Comparison of ENCODE assay signal across 16 cellular contexts in the genomic region with DNA sequence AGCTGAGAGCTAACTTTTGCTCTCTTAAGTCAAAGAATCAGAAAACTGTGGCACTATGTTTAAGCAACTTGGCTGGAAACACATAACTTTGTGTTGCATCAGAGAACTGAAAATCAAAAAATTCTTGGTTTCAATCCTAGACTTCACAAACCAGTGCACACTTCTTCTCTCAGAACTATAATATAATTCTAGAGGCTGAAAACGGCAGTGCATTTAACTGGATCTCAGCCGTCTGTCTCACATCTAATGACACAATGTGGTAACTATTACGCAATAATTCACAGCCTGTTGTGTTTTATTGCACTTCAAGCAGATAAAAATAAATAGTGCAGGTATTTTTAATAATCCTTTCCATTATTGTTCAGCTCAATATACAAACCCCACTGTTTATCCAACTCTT.
DNase-seq lines count a peak whose midpoint lies in the region; ATAC-seq, FAIRE-seq and TF ChIP-seq lines count a peak whose summit lies in the region.
"Had no signal": no experiment of that assay in that cellular context is flagged by ENCODE, and none has a peak within 500 bp of the region (broad histone marks: within the 10 kb centered on the region; RNA-seq: fewer than 3 reads in every experiment).

No MANE protein-coding gene starts in this region.

- H3K23ac ChIP-seq in mesendoderm (ENCODE audit: low read length): no peak overlapping the region

- H4K5ac ChIP-seq in mesendoderm (ENCODE audit: low read length): no peak overlapping the region

- TF ChIP-seq CTCF in astrocyte (IDR thresholded peaks at IDR 0.05; ENCODE audit: insufficient read depth, low read depth, low read length) (no peak), left lung (IDR thresholded peaks at IDR 0.05) (no peak)

- H3K27ac ChIP-seq in astrocyte (ENCODE audit: low read depth, low read length) (no peak overlapping the region), left lung (no peak overlapping the region), small intestine (ENCODE audit: low read depth in 1 of 2, low read length in 1 of 2) (no peak overlapping the region), mesendoderm (ENCODE audit: low read depth, low read length) (no peak overlapping the region)
- H3K27ac ChIP-seq: foreskin keratinocyte had no signal

- H3K4me1 ChIP-seq in astrocyte (ENCODE audit: insufficient read depth, low read length): no peaks in the 10 kb centered on the region
- H3K4me1 ChIP-seq in left lung: no peaks in the 10 kb centered on the region
- H3K4me1 ChIP-seq in small intestine (ENCODE audit: control insufficient read depth in 2 of 2, insufficient read depth in 1 of 2, low read depth in 1 of 2, low read length in 1 of 2): no peaks in the 10 kb centered on the region
- no peaks in the 10 kb centered on the region for H3K4me1 ChIP-seq in mesendoderm (ENCODE audit: control insufficient read depth, low read depth, low read length)
- H3K4me1 ChIP-seq: ascending aorta, foreskin keratinocyte had no signal

- no peaks in the 10 kb centered on the region for H3K36me3 Mint-ChIP-seq in astrocyte (ENCODE audit: low read depth, unreplicated experiment)
- H3K36me3 Mint-ChIP-seq: activated CD4-positive, alpha-beta memory T cell treated with anti-CD3 and anti-CD28 coated beads for 36 hours had no signal

- H3K79me1 ChIP-seq in mesendoderm (ENCODE audit: low read length): no peaks in the 10 kb centered on the region

- H2BK5ac ChIP-seq in mesendoderm (ENCODE audit: low read length): no peak overlapping the region

- FAIRE-seq in astrocyte (lab: Jason Lieb, UNC) (peak; percentile 99), small intestine (lab: Jason Lieb, UNC) (no peak)

- no peak overlapping the region for H2BK120ac ChIP-seq in mesendoderm (ENCODE audit: low read depth, low read length)

- TF ChIP-seq EP300 in Ishikawa (IDR thresholded peaks at IDR 0.05; ENCODE audit: borderline replicate concordance): no peak

- H3K9me3 ChIP-seq in astrocyte (ENCODE audit: insufficient read depth, low read depth, low read length) (no peaks in the 10 kb centered on the region), left lung (no peaks in the 10 kb centered on the region), small intestine (ENCODE audit: control insufficient read depth, low read depth) (no peaks in the 10 kb centered on the region)
- H3K9me3 ChIP-seq: ascending aorta had no signal

- no peaks in the 10 kb centered on the region for H3K27me3 Mint-ChIP-seq in astrocyte (ENCODE audit: low read depth, unreplicated experiment)
- H3K27me3 Mint-ChIP-seq: activated CD4-positive, alpha-beta memory T cell treated with anti-CD3 and anti-CD28 coated beads for 36 hours; activated T-helper 17 cell treated with anti-CD3 and anti-CD28 coated beads, Interleukin-2, amount 50 U/mL, for 72 hours had no signal

- no peaks in the 10 kb centered on the region for H3K27me3 ChIP-seq in astrocyte (ENCODE audit: insufficient read depth, low read length)
- no peaks in the 10 kb centered on the region for H3K27me3 ChIP-seq in left lung
- H3K27me3 ChIP-seq in small intestine (ENCODE audit: control insufficient read depth in 2 of 2, insufficient read depth in 2 of 2, low read length in 2 of 2): no peaks in the 10 kb centered on the region
- H3K27me3 ChIP-seq in mesendoderm (ENCODE audit: insufficient read depth, low read length, poor library complexity): no peaks in the 10 kb centered on the region
- H3K27me3 ChIP-seq: ascending aorta, foreskin keratinocyte had no signal

- DNase-seq in GM03348 (ENCODE audit: low spot score) (peak; percentile 15), astrocyte (ENCODE audit: low read depth) (no peak), left lung (no peak), small intestine (no peak), mesendoderm (no peak), NCI-H82 (lab: John Stamatoyannopoulos, UW) (no peak)
- DNase-seq: activated CD4-positive, alpha-beta memory T cell treated with anti-CD3 and anti-CD28 coated beads for 36 hours; dermis blood vessel endothelial cell; foreskin keratinocyte; NCI-H1436 treated with DMSO at 0.1 percent for 48 hours; NCI-H510A treated with DMSO at 0.1 percent for 48 hours; stimulated activated CD4-positive, alpha-beta T cell treated with anti-CD3 and anti-CD28 coated beads, Interleukin-12 subunit alpha, Interleukin-12 subunit beta, amount 100 ng/mL, for 4 hours had no signal

- H3K4me3 Mint-ChIP-seq in astrocyte (ENCODE audit: unreplicated experiment): no peak overlapping the region
- H3K4me3 Mint-ChIP-seq: activated CD4-positive, alpha-beta memory T cell treated with anti-CD3 and anti-CD28 coated beads for 36 hours; activated T-helper 17 cell treated with anti-CD3 and anti-CD28 coated beads, Interleukin-2, amount 50 U/mL, for 72 hours had no signal

- H3K36me3 ChIP-seq in astrocyte (ENCODE audit: insufficient read depth, low read length) (no peaks in the 10 kb centered on the region), left lung (no peaks in the 10 kb centered on the region), small intestine (ENCODE audit: control insufficient read depth in 2 of 2, insufficient read depth in 2 of 2, low read length in 2 of 2) (no peaks in the 10 kb centered on the region), mesendoderm (ENCODE audit: control insufficient read depth, insufficient read depth, low read length) (no peaks in the 10 kb centered on the region)
- H3K36me3 ChIP-seq: ascending aorta had no signal

- no peak for TF ChIP-seq RAD21 in Ishikawa (IDR thresholded peaks at IDR 0.05; ENCODE audit: low read depth)

- H3K4me3 ChIP-seq in astrocyte (ENCODE audit: insufficient read depth, low read depth, low read length) (no peak overlapping the region), left lung (no peak overlapping the region), small intestine (ENCODE audit: low read depth in 1 of 2, low read length in 2 of 2) (no peak overlapping the region), mesendoderm (ENCODE audit: low read length) (no peak overlapping the region)
- H3K4me3 ChIP-seq: ascending aorta had no signal

- no peak overlapping the region for H3K4ac ChIP-seq in mesendoderm (ENCODE audit: low read depth, low read length)

- H3K56ac ChIP-seq in mesendoderm (ENCODE audit: low read length): no peak overlapping the region

- H3K9ac ChIP-seq in astrocyte (ENCODE audit: low read length) (no peak overlapping the region), mesendoderm (ENCODE audit: low read length) (no peak overlapping the region)

- no peak overlapping the region for H2AFZ ChIP-seq in astrocyte (ENCODE audit: low read depth, low read length)

- H3K4me2 ChIP-seq in astrocyte (ENCODE audit: low read length): no peak overlapping the region
- no peak overlapping the region for H3K4me2 ChIP-seq in mesendoderm (ENCODE audit: low read length)

- H4K8ac ChIP-seq in mesendoderm (ENCODE audit: low read depth, low read length): no peak overlapping the region

- WGBS in small intestine, 3 donors: 16 to 54% (median 34%) methylated on average over 3 of the region's 3 CpGs
- no CpG with 5 or more reads among the region's 3 CpGs for WGBS in mesendoderm (ENCODE audit: extremely low coverage, insufficient coverage, low lambda C conversion rate)

- H3K18ac ChIP-seq in mesendoderm (ENCODE audit: low read length): no peak overlapping the region

- H3K27ac Mint-ChIP-seq in astrocyte (ENCODE audit: unreplicated experiment): no peak overlapping the region
- H3K27ac Mint-ChIP-seq: activated CD4-positive, alpha-beta memory T cell treated with anti-CD3 and anti-CD28 coated beads for 36 hours; activated T-helper 17 cell treated with anti-CD3 and anti-CD28 coated beads, Interleukin-2, amount 50 U/mL, for 72 hours had no signal

- no peaks in the 10 kb centered on the region for H3K9me3 Mint-ChIP-seq in astrocyte (ENCODE audit: unreplicated experiment)
- H3K9me3 Mint-ChIP-seq: activated CD4-positive, alpha-beta memory T cell treated with anti-CD3 and anti-CD28 coated beads for 36 hours; activated T-helper 17 cell treated with anti-CD3 and anti-CD28 coated beads, Interleukin-2, amount 50 U/mL, for 72 hours had no signal

- no peak overlapping the region for H2BK15ac ChIP-seq in mesendoderm (replicated peaks; ENCODE audit: low read depth)

- ATAC-seq in left lung: peak; percentile 67
- no peak for ATAC-seq in HG03108 (IDR thresholded peaks at IDR 0.05; ENCODE audit: unreplicated experiment)
- ATAC-seq: activated T-helper 17 cell treated with anti-CD3 and anti-CD28 coated beads, Interleukin-2, amount 50 U/mL, for 72 hours; foreskin keratinocyte had no signal

- intact Hi-C loops in left lung (cut with DNase I): no loop called here

- no peaks in the 10 kb centered on the region for H3K79me2 ChIP-seq in astrocyte (ENCODE audit: insufficient read depth, low read length)
- H3K79me2 ChIP-seq in mesendoderm (ENCODE audit: control insufficient read depth, insufficient read depth, low read length): no peaks in the 10 kb centered on the region

- no peaks in the 10 kb centered on the region for H3K4me1 Mint-ChIP-seq in astrocyte (ENCODE audit: low read depth, unreplicated experiment)
- H3K4me1 Mint-ChIP-seq: activated T-helper 17 cell treated with anti-CD3 and anti-CD28 coated beads, Interleukin-2, amount 50 U/mL, for 72 hours had no signal

- no peak overlapping the region for H2AK5ac ChIP-seq in mesendoderm (ENCODE audit: low read length)

- H4K20me1 ChIP-seq in astrocyte (ENCODE audit: insufficient read depth, low read length): no peaks in the 10 kb centered on the region

TF ChIP-seq in Ishikawa, 13 proteins besides CTCF, POLR2A, EP300 and RAD21:
- peak; percentile 95 for TF ChIP-seq CEBPB (IDR thresholded peaks at IDR 0.05)
- TF ChIP-seq, protein P1, sequence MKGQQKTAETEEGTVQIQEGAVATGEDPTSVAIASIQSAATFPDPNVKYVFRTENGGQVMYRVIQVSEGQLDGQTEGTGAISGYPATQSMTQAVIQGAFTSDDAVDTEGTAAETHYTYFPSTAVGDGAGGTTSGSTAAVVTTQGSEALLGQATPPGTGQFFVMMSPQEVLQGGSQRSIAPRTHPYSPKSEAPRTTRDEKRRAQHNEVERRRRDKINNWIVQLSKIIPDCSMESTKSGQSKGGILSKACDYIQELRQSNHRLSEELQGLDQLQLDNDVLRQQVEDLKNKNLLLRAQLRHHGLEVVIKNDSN (IDR thresholded peaks at IDR 0.05): no peak
